14 cellular contexts compared by ENCODE assay signal in the genomic region with DNA sequence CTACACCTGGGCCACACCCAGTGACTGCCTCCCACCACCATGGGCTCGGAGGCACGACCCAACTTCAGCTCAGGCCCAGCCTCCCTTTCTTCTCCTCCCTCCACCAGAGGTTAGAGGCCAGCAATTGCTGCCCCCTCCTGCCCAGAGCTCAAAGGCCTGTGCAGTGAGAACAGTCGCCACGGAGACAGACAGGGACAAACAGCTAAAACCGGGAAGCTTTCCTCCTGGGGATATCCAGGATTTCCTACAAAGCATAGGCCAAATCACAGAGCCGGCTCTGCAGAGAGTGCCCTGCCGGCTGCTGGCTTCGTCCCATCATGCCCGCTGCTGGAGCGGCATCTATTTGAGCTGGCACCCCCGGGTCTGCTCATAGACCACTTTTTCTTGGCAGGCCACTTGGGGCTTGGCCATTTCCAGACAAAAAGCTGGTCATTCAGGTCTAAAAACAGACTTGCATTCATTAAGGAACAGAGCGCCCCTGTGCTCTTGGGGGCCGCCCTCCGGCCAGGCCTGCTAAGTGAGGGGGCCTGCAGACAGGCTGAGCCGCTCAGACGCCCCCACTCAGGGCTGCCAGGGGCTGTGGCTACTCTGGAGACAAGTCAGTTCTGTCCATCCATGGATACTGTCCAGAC. TPM values are rescaled to one million over a fixed set of nuclear protein-coding genes. Genes with fewer than 3 reads are reported as not detected.
DNase-seq lines count a peak whose midpoint lies in the region; TF ChIP-seq lines count a peak whose summit lies in the region.
"Had no signal": no experiment of that assay in that cellular context is flagged by ENCODE, and none has a peak within 500 bp of the region (broad histone marks: within the 10 kb centered on the region; RNA-seq: fewer than 3 reads in every experiment).

No MANE protein-coding gene starts in this region.

- no peak for TF ChIP-seq EP300 in suprapubic skin (IDR thresholded peaks at IDR 0.05)

- no peak overlapping the region for H3K18ac ChIP-seq in mesenchymal stem cell (ENCODE audit: low read depth in 1 of 2, low read length in 2 of 2)

- H3K36me3 ChIP-seq in ectodermal cell (ENCODE audit: control insufficient read depth, insufficient read depth, low read length) (no peaks in the 10 kb centered on the region), mesenchymal stem cell (ENCODE audit: control insufficient read depth in 1 of 2, insufficient read depth in 2 of 2, low read depth in 1 of 2, low read length in 2 of 2) (no peaks in the 10 kb centered on the region), suprapubic skin (no peaks in the 10 kb centered on the region)
- H3K36me3 ChIP-seq: uterus had no signal

- H2BK15ac ChIP-seq in mesenchymal stem cell (ENCODE audit: low read depth, poor library complexity, severe bottlenecking): no peak overlapping the region

- no peak overlapping the region for H3K9ac ChIP-seq in mesenchymal stem cell (ENCODE audit: low read length)

- no peak overlapping the region for H3K4me2 ChIP-seq in mesenchymal stem cell (ENCODE audit: low read length, poor library complexity, severe bottlenecking)

- H2BK120ac ChIP-seq in mesenchymal stem cell (ENCODE audit: low read depth, low read length): no peak overlapping the region

- no peak overlapping the region for H3K27ac Mint-ChIP-seq in activated naive CD4-positive, alpha-beta T cell treated with anti-CD3 and anti-CD28 coated beads, Interleukin-2, amount 10 ng/mL, durations not matched to agents 7 days and 5 days
- H3K27ac Mint-ChIP-seq in HFFc6: no peak overlapping the region
- H3K27ac Mint-ChIP-seq: activated CD4-positive, alpha-beta memory T cell treated with anti-CD3 and anti-CD28 coated beads, Interleukin-2, amount 10 ng/mL, durations not matched to agents 7 days and 5 days; activated naive CD4-positive, alpha-beta T cell treated with anti-CD3 and anti-CD28 coated beads, Interleukin-2, amount 50 U/mL, for 72 hours; dendritic cell treated with granulocyte-macrophage colony-stimulating factor and Interleukin-4, amounts not matched to agents 40 ng/mL and 50 ng/mL, for 4 days had no signal

- H3K9me3 Mint-ChIP-seq in activated naive CD4-positive, alpha-beta T cell treated with anti-CD3 and anti-CD28 coated beads, Interleukin-2, amount 10 ng/mL, durations not matched to agents 7 days and 5 days: no peaks in the 10 kb centered on the region
- H3K9me3 Mint-ChIP-seq in HFFc6: no peaks in the 10 kb centered on the region
- H3K9me3 Mint-ChIP-seq: activated CD4-positive, alpha-beta memory T cell treated with anti-CD3 and anti-CD28 coated beads, Interleukin-2, amount 10 ng/mL, durations not matched to agents 7 days and 5 days; activated naive CD4-positive, alpha-beta T cell treated with anti-CD3 and anti-CD28 coated beads, Interleukin-2, amount 50 U/mL, for 72 hours; dendritic cell treated with granulocyte-macrophage colony-stimulating factor and Interleukin-4, amounts not matched to agents 40 ng/mL and 50 ng/mL, for 4 days had no signal

- peaks cover 48% of the 10 kb centered on the region for H3K27me3 Mint-ChIP-seq in activated naive CD4-positive, alpha-beta T cell treated with anti-CD3 and anti-CD28 coated beads, Interleukin-2, amount 10 ng/mL, durations not matched to agents 7 days and 5 days
- H3K27me3 Mint-ChIP-seq in HFFc6 (ENCODE audit: insufficient read depth): peaks cover 35% of the 10 kb centered on the region

- H3K27me3 ChIP-seq in ectodermal cell (ENCODE audit: control insufficient read depth, insufficient read depth, low read length, poor library complexity, severe bottlenecking): peaks cover 18% of the 10 kb centered on the region
- H3K27me3 ChIP-seq in mesenchymal stem cell (ENCODE audit: control insufficient read depth in 1 of 2, insufficient read depth in 1 of 2, low read length in 2 of 2): peaks cover 0 to 55% of the 10 kb centered on the region in 2 experiments
- no peaks in the 10 kb centered on the region for H3K27me3 ChIP-seq in suprapubic skin

- no peaks in the 10 kb centered on the region for H3K79me1 ChIP-seq in mesenchymal stem cell (replicated peaks; ENCODE audit: low read length, poor library complexity, severe bottlenecking)

- WGBS in ectodermal cell, 2 experiments: 80 to 82% methylated on average over 16 of the region's 16 CpGs
- 68% methylated on average over 16 of the region's 16 CpGs for WGBS in mesenchymal stem cell
- 36% methylated on average over 4 of the region's 16 CpGs for WGBS in suprapubic skin

- no peak for TF ChIP-seq CTCF in suprapubic skin (IDR thresholded peaks at IDR 0.05)
- TF ChIP-seq CTCF in HFFc6 (IDR thresholded peaks at IDR 0.05): no peak

- H3K4ac ChIP-seq in mesenchymal stem cell (ENCODE audit: low read depth in 1 of 2, low read length in 2 of 2): no peak overlapping the region

- H3K14ac ChIP-seq in mesenchymal stem cell (ENCODE audit: low read length in 2 of 2): no peak overlapping the region

- no peak overlapping the region for H2AK5ac ChIP-seq in mesenchymal stem cell (ENCODE audit: low read length, severe bottlenecking)

- H3K9me3 ChIP-seq in ectodermal cell (ENCODE audit: control insufficient read depth, low read length) (no peaks in the 10 kb centered on the region), mesenchymal stem cell (ENCODE audit: control insufficient read depth, low read length) (no peaks in the 10 kb centered on the region), suprapubic skin (no peaks in the 10 kb centered on the region)
- H3K9me3 ChIP-seq: uterus had no signal

- H3K23ac ChIP-seq in mesenchymal stem cell (ENCODE audit: low read length in 2 of 2): no peak overlapping the region

- CTCF ChIA-PET in activated naive CD4-positive, alpha-beta T cell treated with anti-CD3 and anti-CD28 coated beads, Interleukin-2, amount 10 ng/mL, durations not matched to agents 7 days and 5 days (lab: Charles Lee): no interaction called here

- no peak overlapping the region for H3K4me3 Mint-ChIP-seq in activated naive CD4-positive, alpha-beta T cell treated with anti-CD3 and anti-CD28 coated beads, Interleukin-2, amount 10 ng/mL, durations not matched to agents 7 days and 5 days
- no peak overlapping the region for H3K4me3 Mint-ChIP-seq in HFFc6
- H3K4me3 Mint-ChIP-seq: activated CD4-positive, alpha-beta memory T cell treated with anti-CD3 and anti-CD28 coated beads, Interleukin-2, amount 10 ng/mL, durations not matched to agents 7 days and 5 days; dendritic cell treated with granulocyte-macrophage colony-stimulating factor and Interleukin-4, amounts not matched to agents 40 ng/mL and 50 ng/mL, for 4 days had no signal

- H2BK12ac ChIP-seq in mesenchymal stem cell (ENCODE audit: low read length in 2 of 2): peak overlapping the region in 1 of 2 experiments; percentile 32

- H3K36me3 Mint-ChIP-seq in activated naive CD4-positive, alpha-beta T cell treated with anti-CD3 and anti-CD28 coated beads, Interleukin-2, amount 10 ng/mL, durations not matched to agents 7 days and 5 days: no peaks in the 10 kb centered on the region
- H3K36me3 Mint-ChIP-seq in HFFc6 (ENCODE audit: low read depth): no peaks in the 10 kb centered on the region
- H3K36me3 Mint-ChIP-seq: activated naive CD4-positive, alpha-beta T cell treated with anti-CD3 and anti-CD28 coated beads, Interleukin-2, amount 50 U/mL, for 72 hours had no signal

- no peak overlapping the region for H4K91ac ChIP-seq in mesenchymal stem cell (ENCODE audit: low read length)

- H3K4me3 ChIP-seq in ectodermal cell (ENCODE audit: insufficient read depth, low read depth, low read length) (no peak overlapping the region), mesenchymal stem cell (ENCODE audit: insufficient read depth in 1 of 2, low read depth in 1 of 2, low read length in 2 of 2) (no peak overlapping the region), suprapubic skin (no peak overlapping the region)
- H3K4me3 ChIP-seq: skin epidermis, uterus had no signal

- peak; percentile 14 for DNase-seq in activated naive CD4-positive, alpha-beta T cell treated with anti-CD3 and anti-CD28 coated beads, Interleukin-2, amount 10 ng/mL, durations not matched to agents 7 days and 5 days
- no peak for DNase-seq in activated naive CD4-positive, alpha-beta T cell (lab: John Stamatoyannopoulos, UW)
- DNase-seq in mesenchymal stem cell (peak; percentile 59), suprapubic skin (ENCODE audit: low spot score in 2 of 2) (no peak), NCI-H446 (lab: John Stamatoyannopoulos, UW) (no peak), SIG-M5 (lab: John Stamatoyannopoulos, UW) (no peak), HFFc6 (no peak)
- DNase-seq: activated CD4-positive, alpha-beta memory T cell treated with anti-CD3 and anti-CD28 coated beads, Interleukin-2, amount 10 ng/mL, durations not matched to agents 7 days and 5 days; Calu3; uterus had no signal

- no peak overlapping the region for H2AFZ ChIP-seq in mesenchymal stem cell (ENCODE audit: low read depth, low read length)

- H3K4me1 ChIP-seq in ectodermal cell (ENCODE audit: control insufficient read depth, insufficient read depth, low read length) (peaks cover 23% of the 10 kb centered on the region), mesenchymal stem cell (ENCODE audit: control insufficient read depth, insufficient read depth, low read depth, low read length) (peaks cover 10% of the 10 kb centered on the region), suprapubic skin (peaks cover 36% of the 10 kb centered on the region)

- H4K8ac ChIP-seq in mesenchymal stem cell (ENCODE audit: low read length): peak overlapping the region; percentile 0

- H2BK5ac ChIP-seq in mesenchymal stem cell (ENCODE audit: low read depth, low read length, poor library complexity, severe bottlenecking): no peak overlapping the region

- TF ChIP-seq POLR2A in suprapubic skin (IDR thresholded peaks at IDR 0.05): no peak

- peak overlapping the region; percentile 38 for H3K27ac ChIP-seq in ectodermal cell (ENCODE audit: insufficient read depth, low read depth, low read length, poor library complexity, severe bottlenecking)
- no peak overlapping the region for H3K27ac ChIP-seq in mesenchymal stem cell (ENCODE audit: low read length, poor library complexity, severe bottlenecking)
- H3K27ac ChIP-seq in suprapubic skin: peak overlapping the region; percentile 34
- H3K27ac ChIP-seq: uterus had no signal

- H3K4me1 Mint-ChIP-seq in activated naive CD4-positive, alpha-beta T cell treated with anti-CD3 and anti-CD28 coated beads, Interleukin-2, amount 10 ng/mL, durations not matched to agents 7 days and 5 days: no peaks in the 10 kb centered on the region
- H3K4me1 Mint-ChIP-seq in HFFc6 (ENCODE audit: low read depth): peaks cover 12% of the 10 kb centered on the region; the same call in 1 of the 2 replicates
- H3K4me1 Mint-ChIP-seq: activated CD4-positive, alpha-beta memory T cell treated with anti-CD3 and anti-CD28 coated beads, Interleukin-2, amount 10 ng/mL, durations not matched to agents 7 days and 5 days had no signal

RNA-seq across cellular contexts. Expression of gene GRAMD2A, which starts 17.5 kb away (rescaled TPM):
- polyA plus RNA-seq in ectodermal cell (2013, experiment 1 of 4): 2.0 TPM
- 0.75 TPM for polyA plus RNA-seq in ectodermal cell (2013, experiment 2 of 4)
- 0.32 TPM for polyA plus RNA-seq in ectodermal cell (2013, experiment 3 of 4)
- polyA plus RNA-seq in ectodermal cell (2013, experiment 4 of 4): 1.5 TPM
- not detected for polyA plus RNA-seq in mesenchymal stem cell (2013, experiment 1 of 2)
- 0.07 TPM for polyA plus RNA-seq in mesenchymal stem cell (2013, experiment 2 of 2)
- total RNA-seq in suprapubic skin: 10 to 100 TPM in 2 of 4 donors, 1 to 10 TPM in 2; 3.6 to 13.1 (median 9.0) TPM
- under 1 TPM in 1 of 6 experiments, not detected in 5; 0.14 TPM for total RNA-seq in HFFc6 (2021; fragmentation: NEBNext Ultra II Directional; extraction: Animal tissue kit (Norgen Biotek cat#: 25700))
- total RNA-seq: activated CD4-positive, alpha-beta memory T cell treated with anti-CD3 and anti-CD28 coated beads, Interleukin-2, amount 10 ng/mL, durations not matched to agents 7 days and 5 days; activated naive CD4-positive, alpha-beta T cell treated with anti-CD3 and anti-CD28 coated beads, Interleukin-2, amount 50 U/mL, for 72 hours had no signal

RNA-seq across cellular contexts. Expression of gene PKM, which starts 50.9 kb away (rescaled TPM):
- 1,130 TPM for polyA plus RNA-seq in ectodermal cell (2013, experiment 1 of 4)
- 990 TPM for polyA plus RNA-seq in ectodermal cell (2013, experiment 2 of 4)
- 627 TPM for polyA plus RNA-seq in ectodermal cell (2013, experiment 3 of 4)
- 694 TPM for polyA plus RNA-seq in ectodermal cell (2013, experiment 4 of 4)
- polyA plus RNA-seq in mesenchymal stem cell (2013, experiment 1 of 2): 999 TPM
- 982 TPM for polyA plus RNA-seq in mesenchymal stem cell (2013, experiment 2 of 2)
- total RNA-seq in suprapubic skin: 100 to 1,000 TPM; 294 to 522 (median 411) TPM
- total RNA-seq in HFFc6 (2021; fragmentation: NEBNext Ultra II Directional; extraction: Animal tissue kit (Norgen Biotek cat#: 25700)): 1,000 to 10,000 TPM; 2,533 to 2,832 (median 2,656) TPM

Comparison
In these comparisons a context has a peak if more than half of its experiments do, and no peak if none do; other contexts are left out.
1. DNase-seq: peak in activated naive CD4-positive, alpha-beta T cell treated with anti-CD3 and anti-CD28 coated beads, Interleukin-2, amount 10 ng/mL, durations not matched to agents 7 days and 5 days (single experiment) and mesenchymal stem cell (single experiment); none in activated naive CD4-positive, alpha-beta T cell (0 of 4), suprapubic skin (0 of 2), NCI-H446 (0 of 2), SIG-M5 (single experiment) and HFFc6 (single experiment).
2. RNA of gene PKM, which starts 50.9 kb away (total RNA-seq): 2,533 to 2,832 TPM in HFFc6; 294 to 522 TPM in suprapubic skin; every median in the first group is over 4 times any median in the second.